28 cellular contexts compared by ENCODE assay signal in the genomic region with DNA sequence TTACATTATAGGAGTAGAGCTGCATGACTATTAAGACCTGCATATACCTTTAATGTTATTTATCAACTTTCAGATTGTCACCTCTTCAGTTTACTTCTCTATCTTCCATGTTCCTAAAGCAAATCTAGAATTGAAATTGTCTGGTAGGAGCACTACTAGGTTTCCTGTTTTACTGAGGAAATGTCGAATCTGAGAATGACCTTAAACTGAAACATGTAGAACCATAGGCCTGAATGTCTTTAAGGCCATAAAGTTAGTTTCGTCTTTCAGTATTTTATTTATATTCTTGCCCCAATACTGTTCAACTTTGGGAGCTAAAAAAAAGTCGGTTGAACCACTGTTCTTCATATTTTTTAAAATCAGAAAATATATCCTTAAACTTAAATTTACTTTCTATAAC.
"Had no signal": no experiment of that assay in that cellular context is flagged by ENCODE, and none has a peak within 500 bp of the region (broad histone marks: within the 10 kb centered on the region; RNA-seq: fewer than 3 reads in every experiment).

No MANE protein-coding gene starts in this region.

- H3K27ac ChIP-seq: stomach, suprapubic skin, testis, thoracic aorta, thyroid gland, tibial artery, tibial nerve, transverse colon, upper lobe of left lung, upper lobe of right lung, uterus, vagina had no signal

- ATAC-seq: stimulated activated effector memory CD8-positive, alpha-beta T cell treated with anti-CD3 and anti-CD28 coated beads, Interleukin-12 subunit alpha, Interleukin-12 subunit beta, amount 100 ng/mL, for 72 hours; stimulated activated memory B cell treated with anti-CD40 and anti-IgM and Interleukin-4, amounts not matched to agents 10 μg/mL and 1 μg/mL and 100 μg/mL, for 72 hours; stimulated activated naive B cell treated with anti-CD40 and anti-IgM and Interleukin-4, amounts not matched to agents 10 μg/mL and 1 μg/mL and 100 μg/mL, for 72 hours; stimulated activated naive CD8-positive, alpha-beta T cell treated with anti-CD3 and anti-CD28 coated beads, Interleukin-15, amount 100 ng/mL, for 72 hours; stimulated activated naive CD8-positive, alpha-beta T cell treated with anti-CD3 and anti-CD28 coated beads, Interleukin-15, Interleukin-2, amounts not matched to agents 100 U/mL and 50 U/mL, for 24 hours; upper lobe of right lung had no signal

- H3K4me3 Mint-ChIP-seq: stimulated activated effector memory CD8-positive, alpha-beta T cell treated with anti-CD3 and anti-CD28 coated beads, Interleukin-12 subunit alpha, Interleukin-12 subunit beta, amount 100 ng/mL, for 72 hours; stimulated activated memory B cell treated with anti-CD40 and anti-IgM and Interleukin-4, amounts not matched to agents 10 μg/mL and 1 μg/mL and 100 μg/mL, for 72 hours; stimulated activated naive B cell treated with anti-CD40 and anti-IgM and Interleukin-4, amounts not matched to agents 10 μg/mL and 1 μg/mL and 100 μg/mL, for 72 hours; stimulated activated naive CD8-positive, alpha-beta T cell treated with anti-CD3 and anti-CD28 coated beads, Interleukin-15, amount 100 ng/mL, for 72 hours; stimulated activated naive CD8-positive, alpha-beta T cell treated with anti-CD3 and anti-CD28 coated beads, Interleukin-15, Interleukin-2, amounts not matched to agents 100 ng/mL and 50 ng/mL, for 24 hours; type B pancreatic cell had no signal

- H3K9me3 ChIP-seq: stomach, suprapubic skin, testis, thoracic aorta, thyroid gland, tibial artery, tibial nerve, transverse colon, upper lobe of left lung, upper lobe of right lung, uterus, vagina had no signal

- H3K36me3 ChIP-seq: thyroid gland, uterus had no signal

- H3K27ac Mint-ChIP-seq: stimulated activated effector memory CD8-positive, alpha-beta T cell treated with anti-CD3 and anti-CD28 coated beads, Interleukin-12 subunit alpha, Interleukin-12 subunit beta, amount 100 ng/mL, for 72 hours; stimulated activated memory B cell treated with anti-CD40 and anti-IgM and Interleukin-4, amounts not matched to agents 10 μg/mL and 1 μg/mL and 100 μg/mL, for 72 hours; stimulated activated naive B cell treated with anti-CD40 and anti-IgM and Interleukin-4, amounts not matched to agents 10 μg/mL and 1 μg/mL and 100 μg/mL, for 72 hours; stimulated activated naive CD8-positive, alpha-beta T cell treated with anti-CD3 and anti-CD28 coated beads, Interleukin-15, amount 100 ng/mL, for 72 hours; stimulated activated naive CD8-positive, alpha-beta T cell treated with anti-CD3 and anti-CD28 coated beads, Interleukin-15, Interleukin-2, amounts not matched to agents 100 ng/mL and 50 ng/mL, for 24 hours; type B pancreatic cell had no signal

- H3K4me3 ChIP-seq: stomach, suprapubic skin, testis, thoracic aorta, thyroid gland, tibial artery, tibial nerve, transverse colon, upper lobe of left lung, upper lobe of right lung, uterus, vagina had no signal

- H3K27me3 ChIP-seq: stomach, suprapubic skin, testis, thyroid gland, tibial artery, tibial nerve, transverse colon, upper lobe of left lung, upper lobe of right lung, uterus, vagina had no signal

- DNase-seq: stimulated activated CD4-positive, alpha-beta T cell treated with anti-CD3 and anti-CD28 coated beads, Interleukin-2, amount 100 ng/mL, for 48 hours; stimulated activated CD4-positive, alpha-beta T cell treated with anti-CD3 and anti-CD28 coated beads, Interleukin-4, amount 100 ng/mL, for 1 hour; stimulated activated CD4-positive, alpha-beta T cell treated with anti-CD3 and anti-CD28 coated beads, Interleukin-4, amount 100 ng/mL, for 24 hours; stimulated activated CD4-positive, alpha-beta T cell treated with anti-CD3 and anti-CD28 coated beads, Interleukin-4, amount 100 ng/mL, for 4 hours; stimulated activated CD8-positive, alpha-beta memory T cell treated with anti-CD3 and anti-CD28 coated beads, Interleukin-4, amount 100 ng/mL, for 48 hours; stimulated activated naive B cell treated with anti-CD40 and anti-IgM and Interleukin-4, amounts not matched to agents 10 μg/mL and 1 μg/mL and 100 μg/mL, for 72 hours; stimulated activated naive CD4-positive, alpha-beta T cell; stimulated activated naive CD4-positive, alpha-beta T cell treated with Interleukin-2 at 50 U/mL for 16 hours; stimulated activated naive CD8-positive, alpha-beta T cell treated with anti-CD3 and anti-CD28 coated beads, Interleukin-15, amount 100 ng/mL, for 72 hours; stimulated activated naive CD8-positive, alpha-beta T cell treated with anti-CD3 and anti-CD28 coated beads, Interleukin-15, Interleukin-2, amounts not matched to agents 100 U/mL and 50 U/mL, for 24 hours; stomach; substantia nigra; testis; thyroid gland; tibial artery; transverse colon; trophoblast cell; upper lobe of left lung; upper lobe of right lung; uterus had no signal

- H3K9me3 Mint-ChIP-seq: type B pancreatic cell had no signal

- H3K27me3 Mint-ChIP-seq: stimulated activated memory B cell treated with anti-CD40 and anti-IgM and Interleukin-4, amounts not matched to agents 10 μg/mL and 1 μg/mL and 100 μg/mL, for 72 hours; stimulated activated naive B cell treated with anti-CD40 and anti-IgM and Interleukin-4, amounts not matched to agents 10 μg/mL and 1 μg/mL and 100 μg/mL, for 72 hours; stimulated activated naive CD8-positive, alpha-beta T cell treated with anti-CD3 and anti-CD28 coated beads, Interleukin-15, amount 100 ng/mL, for 72 hours; stimulated activated naive CD8-positive, alpha-beta T cell treated with anti-CD3 and anti-CD28 coated beads, Interleukin-15, Interleukin-2, amounts not matched to agents 100 ng/mL and 50 ng/mL, for 24 hours; type B pancreatic cell had no signal

- H3K4me1 ChIP-seq: stomach, suprapubic skin, testis, thyroid gland, tibial artery, tibial nerve, upper lobe of right lung, uterus, vagina had no signal
